Comparison of ENCODE assay signal across 2 cellular contexts in genomic region chr6:126891158-126891557, GRCh38.
TF ChIP-seq lines count a peak whose summit lies in the region.

No MANE protein-coding gene starts in this region.

TF ChIP-seq in HepG2, 621 proteins besides CTCF, POLR2A, EP300 and RAD21:
- peak in 1 of 2 experiments; percentile 29; a peak in 2 of 4 replicates for TF ChIP-seq MAFK (conservative IDR thresholded peaks at IDR 0.05 in 1 of 2, IDR thresholded peaks at IDR 0.05 in 1 of 2; ENCODE audit: low read length in 2 of 2)
- no peak for TF ChIP-seq ZNF563 (CRISPR knock-in tag; IDR thresholded peaks at IDR 0.05)
- TF ChIP-seq AFF4 (CRISPR knock-in tag; IDR thresholded peaks at IDR 0.05): no peak
- no peak for TF ChIP-seq HNF4A (CRISPR knock-in tag; IDR thresholded peaks at IDR 0.05)
- TF ChIP-seq NFE2L2 (IDR thresholded peaks at IDR 0.05; ENCODE audit: low read length): peak; percentile 79

TF ChIP-seq in IMR-90, 13 proteins besides CTCF, POLR2A, EP300 and RAD21:
- TF ChIP-seq CHD1 (IDR thresholded peaks at IDR 0.05; ENCODE audit: low read depth, low read length) (no peak), NFE2L2 (IDR thresholded peaks at IDR 0.05; ENCODE audit: low read depth, low read length) (peak; percentile 59; the same call in 1 of the 2 replicates), MXI1 (IDR thresholded peaks at IDR 0.05; ENCODE audit: borderline replicate concordance, low read depth, low read length) (no peak)
